ENCODE assay signal across 1 cellular context in genomic region chr9:80518441-80518840, GRCh38.
TF ChIP-seq lines count a peak whose summit lies in the region.

No MANE protein-coding gene starts in this region.

TF ChIP-seq in HEK293, 187 proteins besides CTCF, POLR2A, EP300 and RAD21 (continued from another document and continues in another):
- TF ChIP-seq PRDM2 (tag by site-specific recombination; IDR thresholded peaks at IDR 0.05; ENCODE audit: borderline replicate concordance): no peak
- TF ChIP-seq ZBTB11 (tag by site-specific recombination; conservative IDR thresholded peaks at IDR 0.05; ENCODE audit: low read depth): peak; percentile 85
- TF ChIP-seq ZNF37A (tag by site-specific recombination; IDR thresholded peaks at IDR 0.05): no peak
- no peak for TF ChIP-seq ZNF670 (tag by site-specific recombination; IDR thresholded peaks at IDR 0.05; ENCODE audit: low read depth)
- no peak for TF ChIP-seq ZNF174 (tag by site-specific recombination; IDR thresholded peaks at IDR 0.05)
- TF ChIP-seq ZNF223 (tag by site-specific recombination; IDR thresholded peaks at IDR 0.05): no peak
- TF ChIP-seq ZNF530 (tag by site-specific recombination; IDR thresholded peaks at IDR 0.05; ENCODE audit: low read depth): no peak
- no peak for TF ChIP-seq PRDM10 (tag by site-specific recombination; IDR thresholded peaks at IDR 0.05)
- TF ChIP-seq FEZF1 (tag by site-specific recombination; IDR thresholded peaks at IDR 0.05): no peak
- no peak for TF ChIP-seq ZNF585B (tag by site-specific recombination; IDR thresholded peaks at IDR 0.05)
- no peak for TF ChIP-seq ZNF157 (tag by site-specific recombination; IDR thresholded peaks at IDR 0.05)
- no peak for TF ChIP-seq ZNF513 (tag by site-specific recombination; IDR thresholded peaks at IDR 0.05)
- no peak for TF ChIP-seq ZNF677 (tag by site-specific recombination; IDR thresholded peaks at IDR 0.05)
- TF ChIP-seq ZNF704 (tag by site-specific recombination; IDR thresholded peaks at IDR 0.05): no peak
- TF ChIP-seq TCF7L2 (IDR thresholded peaks at IDR 0.05; ENCODE audit: borderline replicate concordance, low read depth, low read length): no peak
- TF ChIP-seq ZNF624 (tag by site-specific recombination; IDR thresholded peaks at IDR 0.05): no peak
- no peak for TF ChIP-seq ZNF341 (tag by site-specific recombination; IDR thresholded peaks at IDR 0.05; ENCODE audit: low read depth)
- no peak for TF ChIP-seq SP7 (tag by site-specific recombination; IDR thresholded peaks at IDR 0.05)
- no peak for TF ChIP-seq ZNF610 (tag by site-specific recombination; IDR thresholded peaks at IDR 0.05; ENCODE audit: borderline replicate concordance)
- no peak for TF ChIP-seq ZNF416 (tag by site-specific recombination; IDR thresholded peaks at IDR 0.05)
- TF ChIP-seq MZF1 (tag by site-specific recombination; IDR thresholded peaks at IDR 0.05; ENCODE audit: borderline replicate concordance): no peak
- no peak; the same call in 1 of the 2 replicates for TF ChIP-seq SP3 (tag by site-specific recombination; IDR thresholded peaks at IDR 0.05)
- TF ChIP-seq ZNF24 (tag by site-specific recombination; IDR thresholded peaks at IDR 0.05): no peak
- TF ChIP-seq BCL6B (tag by site-specific recombination; IDR thresholded peaks at IDR 0.05): no peak
- TF ChIP-seq KLF17 (tag by site-specific recombination; IDR thresholded peaks at IDR 0.05): no peak
- TF ChIP-seq ZNF302 (tag by site-specific recombination; IDR thresholded peaks at IDR 0.05; ENCODE audit: low read depth): no peak
- TF ChIP-seq ZNF169 (tag by site-specific recombination; IDR thresholded peaks at IDR 0.05): no peak
- TF ChIP-seq ZNF138 (tag by site-specific recombination; IDR thresholded peaks at IDR 0.05; ENCODE audit: borderline replicate concordance): no peak
- TF ChIP-seq GLI4 (tag by site-specific recombination; IDR thresholded peaks at IDR 0.05): no peak
- TF ChIP-seq ZNF121 (tag by site-specific recombination; IDR thresholded peaks at IDR 0.05): no peak
- 0 out of 2 replicates have a peak, but pooled peaks have one; percentile 25 for TF ChIP-seq ZNF501 (tag by site-specific recombination; IDR thresholded peaks at IDR 0.05)
- TF ChIP-seq ZNF140 (tag by site-specific recombination; IDR thresholded peaks at IDR 0.05): peak; percentile 72; the same call in 1 of the 2 replicates
- TF ChIP-seq ZNF510 (tag by site-specific recombination; IDR thresholded peaks at IDR 0.05; ENCODE audit: insufficient replicate concordance): peak; percentile 56
- no peak for TF ChIP-seq ZBTB1 (tag by site-specific recombination; IDR thresholded peaks at IDR 0.05)
- no peak for TF ChIP-seq ZNF266 (tag by site-specific recombination; IDR thresholded peaks at IDR 0.05; ENCODE audit: low read depth)
- no peak for TF ChIP-seq ZNF398 (tag by site-specific recombination; IDR thresholded peaks at IDR 0.05)
- TF ChIP-seq ZNF394 (tag by site-specific recombination; IDR thresholded peaks at IDR 0.05; ENCODE audit: borderline replicate concordance): peak; percentile 86; the same call in 1 of the 2 replicates
- TF ChIP-seq ZNF335 (tag by site-specific recombination; conservative IDR thresholded peaks at IDR 0.05): no peak
- no peak for TF ChIP-seq HOXC10 (CRISPR knock-in tag; IDR thresholded peaks at IDR 0.05)
- TF ChIP-seq ZNF426 (tag by site-specific recombination; IDR thresholded peaks at IDR 0.05): peak; percentile 92
- TF ChIP-seq GFI1B (tag by site-specific recombination; IDR thresholded peaks at IDR 0.05): no peak
- TF ChIP-seq KLF10 (tag by site-specific recombination; IDR thresholded peaks at IDR 0.05): no peak
- TF ChIP-seq ZBTB20 (tag by site-specific recombination; IDR thresholded peaks at IDR 0.05): no peak
- no peak for TF ChIP-seq ZNF76 (tag by site-specific recombination; IDR thresholded peaks at IDR 0.05; ENCODE audit: borderline replicate concordance, low read depth)
